Comparison of ENCODE assay signal across 8 cellular contexts in the genomic region with DNA sequence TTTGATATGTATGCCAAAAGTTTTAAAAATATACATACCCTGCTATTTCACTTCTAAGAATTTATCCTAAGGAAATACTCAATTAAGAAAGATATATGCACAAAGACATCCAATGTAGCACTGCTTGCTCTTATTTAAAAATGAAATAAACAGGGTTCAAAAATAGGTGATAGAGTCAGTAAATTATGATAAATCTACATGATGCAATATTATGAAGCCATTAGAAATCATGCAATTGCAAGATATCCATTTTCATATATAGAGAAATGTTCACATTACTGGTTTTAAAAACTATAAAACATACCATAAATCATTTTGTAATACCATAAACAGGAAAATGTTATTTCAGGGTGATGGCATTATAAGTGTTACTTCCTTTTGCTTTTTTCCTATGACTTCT.
"Had no signal": no experiment of that assay in that cellular context is flagged by ENCODE, and none has a peak within 500 bp of the region (broad histone marks: within the 10 kb centered on the region; RNA-seq: fewer than 3 reads in every experiment).

No MANE protein-coding gene starts in this region.

- H3K4me1 Mint-ChIP-seq: GM23338, H9 had no signal

- H3K4me2 ChIP-seq: GM23338 had no signal

- H3K27ac Mint-ChIP-seq: GM23338, H9 had no signal

- H3K4me3 ChIP-seq: GM23338 had no signal

- ATAC-seq: GM23338, HepG2 had no signal

- H3K9me3 Mint-ChIP-seq: GM23338, H9 had no signal

- H3K4me3 Mint-ChIP-seq: GM23338, H9 had no signal

- H2AFZ ChIP-seq: GM23338 had no signal

- FAIRE-seq: H1, H54, HepG2 had no signal

- DNase-seq: H9, HCEC 1CT, KBM-7 had no signal

- H3K27ac ChIP-seq: HL-60 had no signal
